ENCODE assay signal across 16 cellular contexts in genomic region chr12:71536279-71536938, GRCh38.
DNase-seq lines count a peak whose midpoint lies in the region; ATAC-seq and TF ChIP-seq lines count a peak whose summit lies in the region.
"Had no signal": no experiment of that assay in that cellular context is flagged by ENCODE, and none has a peak within 500 bp of the region (broad histone marks: within the 10 kb centered on the region; RNA-seq: fewer than 3 reads in every experiment).

No MANE protein-coding gene starts in this region.

- 81 to 84% (median 82%) methylated on average over 2 of the region's 2 CpGs for WGBS in ovary, 3 donors
- 86% methylated on average over 2 of the region's 2 CpGs for WGBS in mammary epithelial cell (ENCODE audit: low coverage, missing lambda C conversion rate)

- peak overlapping the region in 1 of 8 donors; percentile 29 for H3K4me3 Mint-ChIP-seq in naive B cell
- no peak overlapping the region for H3K4me3 Mint-ChIP-seq in type B pancreatic cell
- H3K4me3 Mint-ChIP-seq: activated naive CD8-positive, alpha-beta T cell treated with anti-CD3 and anti-CD28 coated beads for 36 hours; activated T-cell treated with anti-CD3 and anti-CD28 coated beads, Interleukin-2, amount 50 U/mL, for 4 hours had no signal

- peak; percentile 3 for DNase-seq in NAMALWA (ENCODE audit: low spot score)
- no peak for DNase-seq in naive B cell
- DNase-seq in ovary: no peak
- no peak for DNase-seq in mammary epithelial cell
- no peak for DNase-seq in AG08395 (ENCODE audit: low spot score)
- DNase-seq in type B pancreatic cell (ENCODE audit: extremely low spot score, unreplicated experiment): no peak
- DNase-seq: activated CD4-positive, alpha-beta T cell treated with anti-CD3 and anti-CD28 coated beads, Interleukin-2, amount 50 U/mL, for 48 hours; activated naive CD8-positive, alpha-beta T cell treated with anti-CD3 and anti-CD28 coated beads for 36 hours; activated T-cell treated with anti-CD3 and anti-CD28 coated beads, Interleukin-2, amount 50 U/mL, for 4 hours; NCI-H1930; NCI-H510A; stimulated activated CD4-positive, alpha-beta T cell treated with anti-CD3 and anti-CD28 coated beads, Interleukin-4, amount 100 ng/mL, for 24 hours; stimulated activated CD8-positive, alpha-beta memory T cell treated with anti-CD3 and anti-CD28 coated beads, Interleukin-4, amount 100 ng/mL, for 48 hours had no signal

- TF ChIP-seq CTCF in ovary (IDR thresholded peaks at IDR 0.05): no peak
- TF ChIP-seq CTCF in mammary epithelial cell (conservative IDR thresholded peaks at IDR 0.05 in 1 of 2, IDR thresholded peaks at IDR 0.05 in 1 of 2; ENCODE audit: extremely low read depth in 1 of 2, insufficient read depth in 1 of 2, low read depth in 1 of 2, low read length in 2 of 2): no peak
- no peak for TF ChIP-seq CTCF in type B pancreatic cell (conservative IDR thresholded peaks at IDR 0.05)

- H3K27me3 ChIP-seq in ovary (no peaks in the 10 kb centered on the region), mammary epithelial cell (ENCODE audit: insufficient read depth, low read length) (no peaks in the 10 kb centered on the region)

- no peaks in the 10 kb centered on the region for H3K79me2 ChIP-seq in mammary epithelial cell (ENCODE audit: insufficient read depth, low read length)

- CTCF ChIA-PET in mammary epithelial cell (lab: Charles Lee; ENCODE audit: low non-redundant PET): no interaction called here

- BruUV-seq in mammary epithelial cell (replicated peaks; lab: Mats Ljungman, UMichigan): no TSS peak

- H3K4me3 ChIP-seq in ovary: no peak overlapping the region
- no peak overlapping the region for H3K4me3 ChIP-seq in mammary epithelial cell (replicated peaks in 1 of 3; ENCODE audit: insufficient read depth in 1 of 3, low read depth in 2 of 3, low read length in 3 of 3)

- ATAC-seq in GM18909 (IDR thresholded peaks at IDR 0.05; ENCODE audit: poor library complexity, unreplicated experiment): peak; percentile 56
- peak; percentile 44 for ATAC-seq in HG02763 (IDR thresholded peaks at IDR 0.05; ENCODE audit: unreplicated experiment)
- ATAC-seq in naive B cell (ENCODE audit: low read depth in 2 of 2): peak; percentile 27 to 64
- ATAC-seq: activated T-cell treated with anti-CD3 and anti-CD28 coated beads, Interleukin-2, amount 50 U/mL, for 4 hours; SK-N-SH treated with all-trans-retinoic acid at 6 μM for 48 hours had no signal

- in situ Hi-C loops in mammary epithelial cell (cut with MboI; ENCODE audit: low sequenced_read_pairs in 2 of 2): no loop called here

- no peak overlapping the region for H3K27ac ChIP-seq in ovary
- H3K27ac ChIP-seq in mammary epithelial cell (ENCODE audit: insufficient read depth, low read depth, low read length): no peak overlapping the region

- H3K27ac Mint-ChIP-seq in naive B cell (peak overlapping the region in 1 of 6 donors; percentile 53), type B pancreatic cell (no peak overlapping the region)
- H3K27ac Mint-ChIP-seq: activated naive CD8-positive, alpha-beta T cell treated with anti-CD3 and anti-CD28 coated beads for 36 hours had no signal

- H2AFZ ChIP-seq in mammary epithelial cell (ENCODE audit: low read depth, low read length): no peak overlapping the region

- no peak for TF ChIP-seq POLR2A in ovary (IDR thresholded peaks at IDR 0.05)

- peaks cover 3 to 10% (median 6%) of the 10 kb centered on the region in 3 donors for H3K4me1 Mint-ChIP-seq in naive B cell
- no peaks in the 10 kb centered on the region for H3K4me1 Mint-ChIP-seq in type B pancreatic cell (ENCODE audit: unreplicated experiment)
- H3K4me1 Mint-ChIP-seq: activated naive CD8-positive, alpha-beta T cell treated with anti-CD3 and anti-CD28 coated beads for 36 hours had no signal

- H3K36me3 Mint-ChIP-seq in naive B cell (no peaks in the 10 kb centered on the region), type B pancreatic cell (no peaks in the 10 kb centered on the region)
- H3K36me3 Mint-ChIP-seq: activated naive CD8-positive, alpha-beta T cell treated with anti-CD3 and anti-CD28 coated beads for 36 hours had no signal

- no peaks in the 10 kb centered on the region for H3K9me3 Mint-ChIP-seq in naive B cell
- H3K9me3 Mint-ChIP-seq in type B pancreatic cell: no peaks in the 10 kb centered on the region
- H3K9me3 Mint-ChIP-seq: activated naive CD8-positive, alpha-beta T cell treated with anti-CD3 and anti-CD28 coated beads for 36 hours; activated T-cell treated with anti-CD3 and anti-CD28 coated beads, Interleukin-2, amount 50 U/mL, for 4 hours had no signal

- intact Hi-C loops in ovary (cut with DNase I): no loop called here
- intact Hi-C loops in mammary epithelial cell (cut with micrococcal nuclease): no loop called here

- no peaks in the 10 kb centered on the region for H4K20me1 ChIP-seq in mammary epithelial cell (ENCODE audit: insufficient read depth, low read length)

- no peak overlapping the region for H3K9ac ChIP-seq in mammary epithelial cell (ENCODE audit: insufficient read depth, low read length)

- dilution Hi-C loops in mammary epithelial cell (cut with HindIII; ENCODE audit: low sequenced_read_pairs): no loop called here

- TF ChIP-seq EP300 in ovary (IDR thresholded peaks at IDR 0.05): no peak

- H3K27me3 Mint-ChIP-seq in naive B cell (no peaks in the 10 kb centered on the region), type B pancreatic cell (peaks cover 7% of the 10 kb centered on the region)
- H3K27me3 Mint-ChIP-seq: activated naive CD8-positive, alpha-beta T cell treated with anti-CD3 and anti-CD28 coated beads for 36 hours had no signal

- H3K9me3 ChIP-seq in ovary (no peaks in the 10 kb centered on the region), mammary epithelial cell (replicated peaks; ENCODE audit: insufficient read depth, low read length) (no peaks in the 10 kb centered on the region)

- no peak overlapping the region for H3K4me2 ChIP-seq in mammary epithelial cell (ENCODE audit: insufficient read depth, low read depth, low read length)

- H3K4me1 ChIP-seq in ovary (ENCODE audit: insufficient read depth) (no peaks in the 10 kb centered on the region), mammary epithelial cell (ENCODE audit: insufficient read depth, low read length) (no peaks in the 10 kb centered on the region)

- H3K36me3 ChIP-seq in ovary: no peaks in the 10 kb centered on the region
- no peaks in the 10 kb centered on the region for H3K36me3 ChIP-seq in mammary epithelial cell (ENCODE audit: insufficient read depth, low read length)
